In genomic region chr17:21252875-21253645, GRCh38 we compare ENCODE assay signal across 7 cellular contexts. TPM values are rescaled to one million over a fixed set of nuclear protein-coding genes. Genes with fewer than 3 reads are reported as not detected.
DNase-seq lines count a peak whose midpoint lies in the region; ATAC-seq and FAIRE-seq lines count a peak whose summit lies in the region.

A gene with protein sequence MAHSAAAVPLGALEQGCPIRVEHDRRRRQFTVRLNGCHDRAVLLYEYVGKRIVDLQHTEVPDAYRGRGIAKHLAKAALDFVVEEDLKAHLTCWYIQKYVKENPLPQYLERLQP (minus strand): TSS chr17:21253410. CDS start chr17:21253264, 146 bp downstream.

- DNase-seq in GM18507 (ENCODE audit: extremely low spot score, insufficient read length, low read depth) (peak; percentile 74), NCI-H2227 (lab: John Stamatoyannopoulos, UW; ENCODE audit: unreplicated experiment) (peak; percentile 78), cerebellum (ENCODE audit: low spot score) (peak; percentile 94), kidney glomerular epithelial cell (lab: John Stamatoyannopoulos, UW) (peak; percentile 73)
- DNase-seq in activated CD4-positive, CD25-positive, alpha-beta regulatory T cell treated with anti-CD3 and anti-CD28 coated beads, Interleukin-2, amount 50 U/mL, for 72 hours: peak; percentile 76
- DNase-seq in stimulated activated CD4-positive, alpha-beta T cell treated with anti-CD3 and anti-CD28 coated beads, Interleukin-15, amount 100 ng/mL, for 24 hours: peak; percentile 82

- ATAC-seq in HG02884 (IDR thresholded peaks at IDR 0.05; ENCODE audit: unreplicated experiment): peak; percentile 71

- peak; percentile 64 for FAIRE-seq in GM18507 (lab: Jason Lieb, UNC)

RNA-seq across cellular contexts. Expression of the gene that starts here (rescaled TPM):
- 2.4 TPM for total RNA-seq in cerebellum

Comparison
In these comparisons a context has a peak if more than half of its experiments do, and no peak if none do; other contexts are left out.
1. Peak in every context shown above with its lines: DNase-seq and ATAC-seq.